Comparison of ENCODE assay signal across 1 cellular context in genomic region chr11:560305-561147, GRCh38.
TF ChIP-seq lines count a peak whose summit lies in the region.

LMNTD2 (minus strand) TSS chr11:560738; CDS start chr11:560716, 22 bp downstream.
RASSF7 (plus strand) TSS chr11:560970; CDS start chr11:561769, 799 bp downstream.

TF ChIP-seq in K562, 482 proteins besides CTCF, POLR2A, EP300 and RAD21 (continued from another document and continues in another):
- TF ChIP-seq CHD7 (IDR thresholded peaks at IDR 0.05; ENCODE audit: low read depth, low read length) (no peak), ZNF785 (CRISPR knock-in tag; IDR thresholded peaks at IDR 0.05) (no peak), SRSF1 (IDR thresholded peaks at IDR 0.05; ENCODE audit: low read depth, low read length) (no peak), CBX3 (IDR thresholded peaks at IDR 0.05; ENCODE audit: borderline replicate concordance in 1 of 2, low read length in 2 of 2) (no peak), POLR2H (tag; IDR thresholded peaks at IDR 0.05; ENCODE audit: low read depth) (no peak), ZNF512 (tag; IDR thresholded peaks at IDR 0.05) (no peak), ATF7 (IDR thresholded peaks at IDR 0.05) (peak; percentile 40; the same call in 1 of the 2 replicates), ZNF583 (CRISPR knock-in tag; IDR thresholded peaks at IDR 0.05) (0 out of 2 replicates have a peak, but pooled peaks have one; percentile 16), PREB (CRISPR knock-in tag; IDR thresholded peaks at IDR 0.05) (no peak), ZNF12 (CRISPR knock-in tag; IDR thresholded peaks at IDR 0.05) (no peak), JUND (IDR thresholded peaks at IDR 0.05; ENCODE audit: borderline replicate concordance, low read depth, low read length) (0 out of 2 replicates have a peak, but pooled peaks have one; percentile 22), JUND (tag; IDR thresholded peaks at IDR 0.05; ENCODE audit: borderline replicate concordance, low read depth, low read length) (peak; percentile 15; the same call in 1 of the 3 replicates), CBFA2T3 (IDR thresholded peaks at IDR 0.05) (no peak), MEIS2 (IDR thresholded peaks at IDR 0.05; ENCODE audit: partially characterized antibody) (no peak), NCOA6 (IDR thresholded peaks at IDR 0.05) (no peak), PTBP1 (IDR thresholded peaks at IDR 0.05; ENCODE audit: low read depth, low read length) (no peak), NCOA4 (IDR thresholded peaks at IDR 0.05; ENCODE audit: partially characterized antibody) (no peak), E2F6 (IDR thresholded peaks at IDR 0.05; ENCODE audit: borderline replicate concordance in 1 of 2, extremely low read depth in 1 of 2, insufficient read depth in 1 of 2, insufficient read length in 1 of 2, low read depth in 1 of 2, low read length in 1 of 2, poor library complexity in 1 of 2, severe bottlenecking in 1 of 2) (peak; percentile 16 to 73), SNIP1 (IDR thresholded peaks at IDR 0.05; ENCODE audit: low read depth) (no peak), MED1 (CRISPR knock-in tag; IDR thresholded peaks at IDR 0.05; ENCODE audit: borderline replicate concordance) (no peak), POU5F1 (IDR thresholded peaks at IDR 0.05; ENCODE audit: borderline replicate concordance, low read depth, low read length, partially characterized antibody) (no peak), ZNF444 (CRISPR knock-in tag; IDR thresholded peaks at IDR 0.05) (no peak), KLF16 (IDR thresholded peaks at IDR 0.05) (no peak), NR4A1 (CRISPR knock-in tag; IDR thresholded peaks at IDR 0.05) (peak; percentile 52; the same call in 1 of the 2 replicates), NR4A1 (tag; IDR thresholded peaks at IDR 0.05) (no peak), ETV6 (IDR thresholded peaks at IDR 0.05; ENCODE audit: borderline replicate concordance in 1 of 2, low read depth in 2 of 2, low read length in 1 of 2) (no peak), ETV6 (CRISPR knock-in tag; IDR thresholded peaks at IDR 0.05; ENCODE audit: borderline replicate concordance) (no peak), ZNF518B (CRISPR knock-in tag; IDR thresholded peaks at IDR 0.05) (no peak), HMGN3 (IDR thresholded peaks at IDR 0.05; ENCODE audit: borderline replicate concordance, extremely low read depth, insufficient read length, low read depth, low read length) (no peak), ZNF695 (CRISPR knock-in tag; IDR thresholded peaks at IDR 0.05) (no peak)
- TF ChIP-seq, protein P1, sequence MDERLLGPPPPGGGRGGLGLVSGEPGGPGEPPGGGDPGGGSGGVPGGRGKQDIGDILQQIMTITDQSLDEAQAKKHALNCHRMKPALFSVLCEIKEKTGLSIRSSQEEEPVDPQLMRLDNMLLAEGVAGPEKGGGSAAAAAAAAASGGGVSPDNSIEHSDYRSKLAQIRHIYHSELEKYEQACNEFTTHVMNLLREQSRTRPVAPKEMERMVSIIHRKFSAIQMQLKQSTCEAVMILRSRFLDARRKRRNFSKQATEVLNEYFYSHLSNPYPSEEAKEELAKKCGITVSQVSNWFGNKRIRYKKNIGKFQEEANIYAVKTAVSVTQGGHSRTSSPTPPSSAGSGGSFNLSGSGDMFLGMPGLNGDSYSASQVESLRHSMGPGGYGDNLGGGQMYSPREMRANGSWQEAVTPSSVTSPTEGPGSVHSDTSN (CRISPR knock-in tag; IDR thresholded peaks at IDR 0.05; ENCODE audit: low read depth), result no peak
- TF ChIP-seq, protein P1 (tag; conservative IDR thresholded peaks at IDR 0.05; ENCODE audit: low read depth), result no peak
- TF ChIP-seq, protein P2, sequence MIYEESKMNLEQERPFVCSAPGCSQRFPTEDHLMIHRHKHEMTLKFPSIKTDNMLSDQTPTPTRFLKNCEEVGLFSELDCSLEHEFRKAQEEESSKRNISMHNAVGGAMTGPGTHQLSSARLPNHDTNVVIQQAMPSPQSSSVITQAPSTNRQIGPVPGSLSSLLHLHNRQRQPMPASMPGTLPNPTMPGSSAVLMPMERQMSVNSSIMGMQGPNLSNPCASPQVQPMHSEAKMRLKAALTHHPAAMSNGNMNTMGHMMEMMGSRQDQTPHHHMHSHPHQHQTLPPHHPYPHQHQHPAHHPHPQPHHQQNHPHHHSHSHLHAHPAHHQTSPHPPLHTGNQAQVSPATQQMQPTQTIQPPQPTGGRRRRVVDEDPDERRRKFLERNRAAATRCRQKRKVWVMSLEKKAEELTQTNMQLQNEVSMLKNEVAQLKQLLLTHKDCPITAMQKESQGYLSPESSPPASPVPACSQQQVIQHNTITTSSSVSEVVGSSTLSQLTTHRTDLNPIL (CRISPR knock-in tag; IDR thresholded peaks at IDR 0.05), result no peak
- TF ChIP-seq, protein P3, sequence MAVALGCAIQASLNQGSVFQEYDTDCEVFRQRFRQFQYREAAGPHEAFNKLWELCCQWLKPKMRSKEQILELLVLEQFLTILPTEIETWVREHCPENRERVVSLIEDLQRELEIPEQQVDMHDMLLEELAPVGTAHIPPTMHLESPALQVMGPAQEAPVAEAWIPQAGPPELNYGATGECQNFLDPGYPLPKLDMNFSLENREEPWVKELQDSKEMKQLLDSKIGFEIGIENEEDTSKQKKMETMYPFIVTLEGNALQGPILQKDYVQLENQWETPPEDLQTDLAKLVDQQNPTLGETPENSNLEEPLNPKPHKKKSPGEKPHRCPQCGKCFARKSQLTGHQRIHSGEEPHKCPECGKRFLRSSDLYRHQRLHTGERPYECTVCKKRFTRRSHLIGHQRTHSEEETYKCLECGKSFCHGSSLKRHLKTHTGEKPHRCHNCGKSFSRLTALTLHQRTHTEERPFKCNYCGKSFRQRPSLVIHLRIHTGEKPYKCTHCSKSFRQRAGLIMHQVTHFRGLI (CRISPR knock-in tag; IDR thresholded peaks at IDR 0.05), result no peak
